Comparison of ENCODE assay signal across 1 cellular context in the genomic region with DNA sequence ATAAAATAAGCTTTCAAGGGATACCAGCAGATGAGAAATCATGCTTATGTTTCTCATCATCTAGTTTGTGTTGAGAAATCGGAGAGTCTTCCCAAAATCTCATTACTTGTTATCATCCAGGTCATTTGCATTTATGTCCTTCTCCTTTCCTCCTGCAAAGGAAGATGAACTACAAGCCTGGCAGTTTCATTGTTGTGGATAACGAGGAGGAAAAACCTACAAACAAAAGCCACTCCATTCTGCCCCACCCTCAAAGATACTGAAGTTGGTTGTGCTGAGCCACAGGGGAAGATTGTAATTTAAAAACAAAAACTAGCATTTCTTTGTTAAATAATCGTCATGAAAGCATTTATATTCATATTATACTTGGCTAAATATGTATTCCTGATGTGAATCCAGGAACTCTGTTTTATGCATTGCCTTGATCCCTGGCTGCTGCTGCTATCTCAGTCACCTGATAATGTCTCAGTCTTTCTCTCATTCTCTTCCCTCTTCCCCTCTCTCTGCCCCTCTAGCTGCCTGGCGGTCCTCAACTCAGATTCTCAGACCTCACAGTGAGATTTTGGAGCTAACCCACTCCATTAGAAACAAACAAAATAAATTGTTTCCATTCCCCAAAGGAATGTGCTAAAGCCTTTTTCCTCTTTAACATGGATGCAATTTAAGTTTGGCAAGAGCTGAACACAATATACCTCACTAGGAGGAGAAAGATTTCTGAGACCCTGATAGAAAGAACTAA.
TF ChIP-seq lines count a peak whose summit lies in the region.

No MANE protein-coding gene starts in this region.

TF ChIP-seq in endothelial cell of umbilical vein, 7 proteins besides CTCF, POLR2A, EP300 and RAD21:
- no peak for TF ChIP-seq GATA2 (IDR thresholded peaks at IDR 0.05; ENCODE audit: insufficient read depth, insufficient read length, low read depth, low read length)
- no peak for TF ChIP-seq POLR2AphosphoS5 (IDR thresholded peaks at IDR 0.05; ENCODE audit: insufficient read depth, low read depth, low read length)
- no peak for TF ChIP-seq JUN (IDR thresholded peaks at IDR 0.05; ENCODE audit: borderline replicate concordance, insufficient read depth, insufficient read length, low read depth)
- TF ChIP-seq MYC (IDR thresholded peaks at IDR 0.05; ENCODE audit: low read depth, low read length): no peak
- TF ChIP-seq FOS (IDR thresholded peaks at IDR 0.05; ENCODE audit: borderline replicate concordance, insufficient read depth, low read length): no peak
- no peak for TF ChIP-seq EZH2 (IDR thresholded peaks at IDR 0.05; ENCODE audit: borderline replicate concordance, low read depth, low read length, severe bottlenecking)
- TF ChIP-seq, protein P1, sequence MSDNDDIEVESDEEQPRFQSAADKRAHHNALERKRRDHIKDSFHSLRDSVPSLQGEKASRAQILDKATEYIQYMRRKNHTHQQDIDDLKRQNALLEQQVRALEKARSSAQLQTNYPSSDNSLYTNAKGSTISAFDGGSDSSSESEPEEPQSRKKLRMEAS (IDR thresholded peaks at IDR 0.05; ENCODE audit: insufficient read depth, insufficient read length): no peak
